Comparison of ENCODE assay signal across 12 cellular contexts in genomic region chr20:53291548-53291947, GRCh38.
DNase-seq lines count a peak whose midpoint lies in the region; ATAC-seq and TF ChIP-seq lines count a peak whose summit lies in the region.
"Had no signal": no experiment of that assay in that cellular context is flagged by ENCODE, and none has a peak within 500 bp of the region (broad histone marks: within the 10 kb centered on the region; RNA-seq: fewer than 3 reads in every experiment).

No MANE protein-coding gene starts in this region.

- in situ Hi-C loops in mammary epithelial cell (cut with MboI; ENCODE audit: low sequenced_read_pairs in 2 of 2) = no loop called here

- H2AFZ ChIP-seq in Loucy (ENCODE audit: low read length) (no peak overlapping the region), mammary epithelial cell (ENCODE audit: low read depth, low read length) (no peak overlapping the region), smooth muscle cell (ENCODE audit: low read depth) (no peak overlapping the region)
- H2AFZ ChIP-seq: parathyroid adenoma had no signal

- peaks cover 26 to 66% of the 10 kb centered on the region in 2 donors for H3K27me3 Mint-ChIP-seq in natural killer cell treated with Interleukin-12 subunit alpha and Interleukin-12 subunit beta and Interleukin-15 and Interleukin-18, amount 100 ng/mL, for 72 hours

- no peaks in the 10 kb centered on the region for H3F3A ChIP-seq in Loucy (ENCODE audit: low read depth)
- peaks cover 7% of the 10 kb centered on the region for H3F3A ChIP-seq in smooth muscle cell (ENCODE audit: low read depth)

- H3K79me2 ChIP-seq in Loucy (ENCODE audit: insufficient read depth, low read length) = no peaks in the 10 kb centered on the region
- no peaks in the 10 kb centered on the region for H3K79me2 ChIP-seq in mammary epithelial cell (ENCODE audit: insufficient read depth, low read length)
- no peaks in the 10 kb centered on the region for H3K79me2 ChIP-seq in smooth muscle cell (ENCODE audit: low read depth)
- H3K79me2 ChIP-seq: parathyroid adenoma had no signal

- H3K9me3 Mint-ChIP-seq in natural killer cell treated with Interleukin-12 subunit alpha and Interleukin-12 subunit beta and Interleukin-15 and Interleukin-18, amount 100 ng/mL, for 72 hours = no peaks in the 10 kb centered on the region

- H3K27ac ChIP-seq in mammary epithelial cell (ENCODE audit: insufficient read depth, low read depth, low read length) (no peak overlapping the region), smooth muscle cell (ENCODE audit: low read depth) (no peak overlapping the region), heart right ventricle (no peak overlapping the region)
- H3K27ac ChIP-seq: epithelial cell of prostate, parathyroid adenoma had no signal

- H3K4me3 Mint-ChIP-seq in natural killer cell treated with Interleukin-12 subunit alpha and Interleukin-12 subunit beta and Interleukin-15 and Interleukin-18, amount 100 ng/mL, for 72 hours = no peak overlapping the region

- H4K20me1 ChIP-seq in Loucy (ENCODE audit: insufficient read depth, low read length, poor library complexity, severe bottlenecking) (no peaks in the 10 kb centered on the region), mammary epithelial cell (ENCODE audit: insufficient read depth, low read length) (no peaks in the 10 kb centered on the region), smooth muscle cell (ENCODE audit: low read depth) (no peaks in the 10 kb centered on the region)

- H3K27ac Mint-ChIP-seq in natural killer cell treated with Interleukin-12 subunit alpha and Interleukin-12 subunit beta and Interleukin-15 and Interleukin-18, amount 100 ng/mL, for 72 hours = no peak overlapping the region

- H3K9me2 ChIP-seq in Loucy (replicated peaks; ENCODE audit: low read depth, low read length) = no peaks in the 10 kb centered on the region

- WGBS in mammary epithelial cell (ENCODE audit: low coverage, missing lambda C conversion rate) = 76% methylated on average over 3 of the region's 3 CpGs
- 72% methylated on average over 3 of the region's 3 CpGs for WGBS in smooth muscle cell (ENCODE audit: low lambda C conversion rate)
- 83 to 89% methylated on average over 3 of the region's 3 CpGs for WGBS in heart right ventricle, 2 donors

- H3K4me3 ChIP-seq in Loucy (ENCODE audit: low read length, poor library complexity, severe bottlenecking) (no peak overlapping the region), mammary epithelial cell (replicated peaks in 1 of 3; ENCODE audit: insufficient read depth in 1 of 3, low read depth in 2 of 3, low read length in 3 of 3) (no peak overlapping the region), smooth muscle cell (no peak overlapping the region), heart right ventricle (no peak overlapping the region)

- no peak overlapping the region for H3K4me2 ChIP-seq in Loucy (ENCODE audit: low read depth, low read length, poor library complexity, severe bottlenecking)
- no peak overlapping the region for H3K4me2 ChIP-seq in mammary epithelial cell (ENCODE audit: insufficient read depth, low read depth, low read length)
- no peak overlapping the region for H3K4me2 ChIP-seq in smooth muscle cell

- dilution Hi-C loops in mammary epithelial cell (cut with HindIII; ENCODE audit: low sequenced_read_pairs) = no loop called here

- no peak for ATAC-seq in heart right ventricle
- no peak for ATAC-seq in omental fat pad (ENCODE audit: low FRiP score)
- no peak for ATAC-seq in natural killer cell treated with Interleukin-12 subunit alpha and Interleukin-12 subunit beta and Interleukin-15 and Interleukin-18, amount 100 ng/mL, for 72 hours
- ATAC-seq: left ventricle myocardium superior had no signal

- intact Hi-C loops in mammary epithelial cell (cut with micrococcal nuclease) (no loop called here), heart right ventricle (cut with DNase I) (no loop called here)

- BruUV-seq in mammary epithelial cell (replicated peaks; lab: Mats Ljungman, UMichigan) = no TSS peak

- H3K9me3 ChIP-seq in Loucy (ENCODE audit: insufficient read depth, low read depth, low read length) = no peaks in the 10 kb centered on the region
- no peaks in the 10 kb centered on the region for H3K9me3 ChIP-seq in mammary epithelial cell (replicated peaks; ENCODE audit: insufficient read depth, low read length)
- H3K9me3 ChIP-seq in smooth muscle cell (replicated peaks; ENCODE audit: low read depth) = no peaks in the 10 kb centered on the region
- H3K9me3 ChIP-seq in heart right ventricle = no peaks in the 10 kb centered on the region

- DNase-seq in activated CD4-positive, alpha-beta T cell treated with anti-CD3 and anti-CD28 coated beads, Interleukin-2, amount 50 U/mL, for 48 hours = peak; percentile 3 to 9
- no peak for DNase-seq in activated CD4-positive, alpha-beta T cell treated with anti-CD3 and anti-CD28 coated beads for 4 hours
- DNase-seq in mammary epithelial cell (no peak), smooth muscle cell (lab: John Stamatoyannopoulos, UW; ENCODE audit: unreplicated experiment) (no peak), heart right ventricle (no peak), omental fat pad (ENCODE audit: low spot score) (no peak)
- DNase-seq in natural killer cell treated with Interleukin-12 subunit alpha and Interleukin-12 subunit beta and Interleukin-15 and Interleukin-18, amount 100 ng/mL, for 72 hours (ENCODE audit: low spot score) = no peak
- DNase-seq: activated CD4-positive, alpha-beta T cell treated with anti-CD3 and anti-CD28 coated beads, Interleukin-2, amount 50 U/mL, for 4 hours; left ventricle myocardium superior had no signal

- H3K9ac ChIP-seq in Loucy (ENCODE audit: low read depth, low read length, poor library complexity, severe bottlenecking) = no peak overlapping the region
- no peak overlapping the region for H3K9ac ChIP-seq in mammary epithelial cell (ENCODE audit: insufficient read depth, low read length)
- H3K9ac ChIP-seq in smooth muscle cell (ENCODE audit: low read depth) = no peak overlapping the region
- H3K9ac ChIP-seq: parathyroid adenoma had no signal

- H3K4me1 ChIP-seq in Loucy (ENCODE audit: insufficient read depth, low read length, poor library complexity, severe bottlenecking) (no peaks in the 10 kb centered on the region), mammary epithelial cell (ENCODE audit: insufficient read depth, low read length) (no peaks in the 10 kb centered on the region), smooth muscle cell (ENCODE audit: low read depth) (peaks cover 20% of the 10 kb centered on the region), heart right ventricle (peaks cover 0 to 10% (median 0%) of the 10 kb centered on the region in 9 donors)
- H3K4me1 ChIP-seq: parathyroid adenoma had no signal

- H3K27me3 ChIP-seq in Loucy (ENCODE audit: insufficient read depth, low read length, poor library complexity, severe bottlenecking) (no peaks in the 10 kb centered on the region), mammary epithelial cell (ENCODE audit: insufficient read depth, low read length) (no peaks in the 10 kb centered on the region), smooth muscle cell (ENCODE audit: low read depth) (no peaks in the 10 kb centered on the region), heart right ventricle (no peaks in the 10 kb centered on the region)

- TF ChIP-seq CTCF in Loucy (conservative IDR thresholded peaks at IDR 0.05; ENCODE audit: low read length) (peak; percentile 65), mammary epithelial cell (conservative IDR thresholded peaks at IDR 0.05 in 1 of 2, IDR thresholded peaks at IDR 0.05 in 1 of 2; ENCODE audit: extremely low read depth in 1 of 2, insufficient read depth in 1 of 2, low read depth in 1 of 2, low read length in 2 of 2) (peak; percentile 15 to 20), smooth muscle cell (IDR thresholded peaks at IDR 0.05; ENCODE audit: borderline replicate concordance, insufficient read depth, poor library complexity, severe bottlenecking) (peak; percentile 12), heart right ventricle (IDR thresholded peaks at IDR 0.05) (peak in 1 of 9 donors; percentile 13), omental fat pad (IDR thresholded peaks at IDR 0.05) (no peak)

- CTCF ChIA-PET in mammary epithelial cell (lab: Charles Lee; ENCODE audit: low non-redundant PET) = no interaction called here

- no peaks in the 10 kb centered on the region for H3K4me1 Mint-ChIP-seq in natural killer cell treated with Interleukin-12 subunit alpha and Interleukin-12 subunit beta and Interleukin-15 and Interleukin-18, amount 100 ng/mL, for 72 hours (ENCODE audit: low read depth in 2 of 2)

- no peaks in the 10 kb centered on the region for H3K36me3 Mint-ChIP-seq in natural killer cell treated with Interleukin-12 subunit alpha and Interleukin-12 subunit beta and Interleukin-15 and Interleukin-18, amount 100 ng/mL, for 72 hours

- no peaks in the 10 kb centered on the region for H3K36me3 ChIP-seq in Loucy (ENCODE audit: insufficient read depth, low read length)
- no peaks in the 10 kb centered on the region for H3K36me3 ChIP-seq in mammary epithelial cell (ENCODE audit: insufficient read depth, low read length)
- no peaks in the 10 kb centered on the region for H3K36me3 ChIP-seq in smooth muscle cell (ENCODE audit: low read depth)
- no peaks in the 10 kb centered on the region for H3K36me3 ChIP-seq in heart right ventricle

Comparison
In these comparisons a context has a peak if more than half of its experiments do, and no peak if none do; other contexts are left out.
1. DNase-seq: peak in activated CD4-positive, alpha-beta T cell treated with anti-CD3 and anti-CD28 coated beads, Interleukin-2, amount 50 U/mL, for 48 hours (2 of 2); none in activated CD4-positive, alpha-beta T cell treated with anti-CD3 and anti-CD28 coated beads for 4 hours (0 of 2), mammary epithelial cell (single experiment), smooth muscle cell (single experiment), heart right ventricle (0 of 2), omental fat pad (single experiment) and natural killer cell treated with Interleukin-12 subunit alpha and Interleukin-12 subunit beta and Interleukin-15 and Interleukin-18, amount 100 ng/mL, for 72 hours (single experiment).
2. CTCF ChIP-seq: peak in Loucy (single experiment), mammary epithelial cell (2 of 2) and smooth muscle cell (single experiment); none in omental fat pad (0 of 3).